Comparison of ENCODE assay signal across 25 cellular contexts in the genomic region with DNA sequence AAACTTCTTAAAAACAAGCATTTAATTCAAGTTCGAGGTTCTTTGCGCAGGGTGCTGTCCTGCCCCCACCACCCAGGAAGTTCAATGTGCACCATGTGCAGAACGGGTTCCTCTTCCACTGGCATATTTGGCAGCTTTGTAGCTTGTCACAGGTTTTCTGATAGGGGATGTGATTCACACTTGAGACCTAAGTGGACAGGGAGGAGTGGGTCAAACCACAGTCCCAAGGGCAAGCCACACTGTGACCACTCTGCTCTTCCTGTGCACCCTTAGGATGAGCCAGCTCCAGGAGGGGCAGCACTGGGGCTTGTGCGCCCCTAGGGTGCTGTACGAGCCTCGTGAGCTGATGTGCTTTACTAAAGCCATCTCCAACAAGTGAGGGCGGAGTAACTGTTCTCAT.
DNase-seq lines count a peak whose midpoint lies in the region; ATAC-seq and TF ChIP-seq lines count a peak whose summit lies in the region.
"Had no signal": no experiment of that assay in that cellular context is flagged by ENCODE, and none has a peak within 500 bp of the region (broad histone marks: within the 10 kb centered on the region; RNA-seq: fewer than 3 reads in every experiment).

No MANE protein-coding gene starts in this region.

- no peak for DNase-seq in activated naive CD4-positive, alpha-beta T cell treated with anti-CD3 and anti-CD28 coated beads, Interleukin-2, amount 10 ng/mL, durations not matched to agents 7 days and 5 days
- no peak for DNase-seq in activated naive CD4-positive, alpha-beta T cell treated with anti-CD3 and anti-CD28 coated beads, Interleukin-2, amount 50 U/mL, for 16 hours
- DNase-seq in SKM-1 (lab: John Stamatoyannopoulos, UW; ENCODE audit: unreplicated experiment) (peak; percentile 31), left colon (no peak), psoas muscle (no peak), OCI-LY7 (ENCODE audit: low spot score) (no peak), mucosa of gallbladder (ENCODE audit: low spot score) (no peak)
- DNase-seq: 8988T; activated CD4-positive, alpha-beta memory T cell treated with anti-CD3 and anti-CD28 coated beads, Interleukin-2, amount 10 ng/mL, durations not matched to agents 7 days and 5 days; activated naive CD8-positive, alpha-beta T cell treated with anti-CD3 and anti-CD28 coated beads for 36 hours; activated T-cell treated with anti-CD3 and anti-CD28 coated beads, Interleukin-2, amount 50 U/mL, for 4 hours; DMS53; foreskin melanocyte; NCI-H1417; NCI-H2171; NCI-H82; stimulated activated CD4-positive, alpha-beta T cell treated with anti-CD3 and anti-CD28 coated beads, Interleukin-12 subunit alpha, Interleukin-12 subunit beta, amount 100 ng/mL, for 4 hours; T-helper 1 cell had no signal

- H3K36me3 Mint-ChIP-seq in activated naive CD4-positive, alpha-beta T cell treated with anti-CD3 and anti-CD28 coated beads, Interleukin-2, amount 10 ng/mL, durations not matched to agents 7 days and 5 days: no peaks in the 10 kb centered on the region
- no peaks in the 10 kb centered on the region for H3K36me3 Mint-ChIP-seq in stimulated activated memory B cell treated with anti-CD40 and anti-IgM and Interleukin-4, amounts not matched to agents 10 μg/mL and 1 μg/mL and 100 μg/mL, for 72 hours
- H3K36me3 Mint-ChIP-seq: activated naive CD8-positive, alpha-beta T cell treated with anti-CD3 and anti-CD28 coated beads for 36 hours had no signal

- POLR2A ChIA-PET in OCI-LY7 (lab: Charles Lee): no interaction called here

- H3K27ac ChIP-seq in psoas muscle: no peak overlapping the region
- no peak overlapping the region for H3K27ac ChIP-seq in OCI-LY7 (ENCODE audit: low read depth, low read length, poor library complexity, severe bottlenecking)
- H3K27ac ChIP-seq: body of pancreas, C4-2B, coronary artery, VCaP had no signal

- CTCF ChIA-PET in activated naive CD4-positive, alpha-beta T cell treated with anti-CD3 and anti-CD28 coated beads, Interleukin-2, amount 10 ng/mL, durations not matched to agents 7 days and 5 days (lab: Charles Lee): no interaction called here
- CTCF ChIA-PET in OCI-LY7 (lab: Charles Lee; ENCODE audit: unreplicated experiment): no interaction called here

- ATAC-seq in left colon (peak; percentile 16), psoas muscle (no peak)
- ATAC-seq in stimulated activated memory B cell treated with anti-CD40 and anti-IgM and Interleukin-4, amounts not matched to agents 10 μg/mL and 1 μg/mL and 100 μg/mL, for 72 hours: peak; percentile 14
- ATAC-seq: activated T-cell treated with anti-CD3 and anti-CD28 coated beads, Interleukin-2, amount 50 U/mL, for 4 hours; body of pancreas had no signal

- H3K9me2 ChIP-seq in OCI-LY7 (ENCODE audit: insufficient read depth, low read length): no peaks in the 10 kb centered on the region

- H4K20me1 ChIP-seq in OCI-LY7 (ENCODE audit: insufficient read depth, low read length): no peaks in the 10 kb centered on the region

- no TSS peak for BruUV-seq in OCI-LY7 (replicated peaks; lab: Mats Ljungman, UMichigan)

- H3K9me3 ChIP-seq in psoas muscle (no peaks in the 10 kb centered on the region), OCI-LY7 (ENCODE audit: low read length) (no peaks in the 10 kb centered on the region)
- H3K9me3 ChIP-seq: body of pancreas had no signal

- H3K36me3 ChIP-seq in psoas muscle (ENCODE audit: insufficient read depth in 1 of 2, low read depth in 1 of 2): no peaks in the 10 kb centered on the region
- no peaks in the 10 kb centered on the region for H3K36me3 ChIP-seq in OCI-LY7 (ENCODE audit: insufficient read depth, low read length)

- H3K9me3 Mint-ChIP-seq in activated naive CD4-positive, alpha-beta T cell treated with anti-CD3 and anti-CD28 coated beads, Interleukin-2, amount 10 ng/mL, durations not matched to agents 7 days and 5 days: no peaks in the 10 kb centered on the region
- H3K9me3 Mint-ChIP-seq in stimulated activated memory B cell treated with anti-CD40 and anti-IgM and Interleukin-4, amounts not matched to agents 10 μg/mL and 1 μg/mL and 100 μg/mL, for 72 hours: no peaks in the 10 kb centered on the region
- H3K9me3 Mint-ChIP-seq: activated CD4-positive, alpha-beta memory T cell treated with anti-CD3 and anti-CD28 coated beads, Interleukin-2, amount 10 ng/mL, durations not matched to agents 7 days and 5 days; activated naive CD8-positive, alpha-beta T cell treated with anti-CD3 and anti-CD28 coated beads for 36 hours; activated T-cell treated with anti-CD3 and anti-CD28 coated beads, Interleukin-2, amount 50 U/mL, for 4 hours; nephron had no signal

- no peak overlapping the region for H3K4me3 Mint-ChIP-seq in activated naive CD4-positive, alpha-beta T cell treated with anti-CD3 and anti-CD28 coated beads, Interleukin-2, amount 10 ng/mL, durations not matched to agents 7 days and 5 days
- H3K4me3 Mint-ChIP-seq in stimulated activated memory B cell treated with anti-CD40 and anti-IgM and Interleukin-4, amounts not matched to agents 10 μg/mL and 1 μg/mL and 100 μg/mL, for 72 hours: no peak overlapping the region
- H3K4me3 Mint-ChIP-seq: activated CD4-positive, alpha-beta memory T cell treated with anti-CD3 and anti-CD28 coated beads, Interleukin-2, amount 10 ng/mL, durations not matched to agents 7 days and 5 days; activated naive CD8-positive, alpha-beta T cell treated with anti-CD3 and anti-CD28 coated beads for 36 hours; activated T-cell treated with anti-CD3 and anti-CD28 coated beads, Interleukin-2, amount 50 U/mL, for 4 hours; nephron had no signal

- no peaks in the 10 kb centered on the region for H3K79me2 ChIP-seq in OCI-LY7 (ENCODE audit: insufficient read depth, low read depth, low read length)

- H2AFZ ChIP-seq in OCI-LY7 (ENCODE audit: low read length): no peak overlapping the region

- peaks cover 44% of the 10 kb centered on the region for H3K4me1 Mint-ChIP-seq in activated naive CD4-positive, alpha-beta T cell treated with anti-CD3 and anti-CD28 coated beads, Interleukin-2, amount 10 ng/mL, durations not matched to agents 7 days and 5 days
- peaks cover 40% of the 10 kb centered on the region for H3K4me1 Mint-ChIP-seq in stimulated activated memory B cell treated with anti-CD40 and anti-IgM and Interleukin-4, amounts not matched to agents 10 μg/mL and 1 μg/mL and 100 μg/mL, for 72 hours

- WGBS in psoas muscle, 3 donors: 70 to 74% (median 71%) methylated on average over 7 of the region's 7 CpGs

- H3K4me2 ChIP-seq in OCI-LY7 (ENCODE audit: low read length): no peak overlapping the region

- H3K4me3 ChIP-seq in psoas muscle (no peak overlapping the region), OCI-LY7 (ENCODE audit: low read depth, low read length, poor library complexity, severe bottlenecking) (no peak overlapping the region)
- H3K4me3 ChIP-seq: body of pancreas, coronary artery had no signal

- TF ChIP-seq CTCF in psoas muscle (IDR thresholded peaks at IDR 0.05) (no peak), OCI-LY7 (conservative IDR thresholded peaks at IDR 0.05; ENCODE audit: low read length) (no peak)

- peaks cover 0 to 2% (median 0%) of the 10 kb centered on the region in 3 donors for H3K27me3 ChIP-seq in psoas muscle (ENCODE audit: insufficient read depth in 3 of 3, low read length in 2 of 3)
- H3K27me3 ChIP-seq: body of pancreas had no signal

- H3K27me3 Mint-ChIP-seq in activated naive CD4-positive, alpha-beta T cell treated with anti-CD3 and anti-CD28 coated beads, Interleukin-2, amount 10 ng/mL, durations not matched to agents 7 days and 5 days: peaks cover 12% of the 10 kb centered on the region
- H3K27me3 Mint-ChIP-seq in stimulated activated memory B cell treated with anti-CD40 and anti-IgM and Interleukin-4, amounts not matched to agents 10 μg/mL and 1 μg/mL and 100 μg/mL, for 72 hours: peaks cover 16% of the 10 kb centered on the region
- H3K27me3 Mint-ChIP-seq: activated naive CD8-positive, alpha-beta T cell treated with anti-CD3 and anti-CD28 coated beads for 36 hours had no signal

- H3K27ac Mint-ChIP-seq in activated naive CD4-positive, alpha-beta T cell treated with anti-CD3 and anti-CD28 coated beads, Interleukin-2, amount 10 ng/mL, durations not matched to agents 7 days and 5 days: peak overlapping the region; percentile 31
- no peak overlapping the region for H3K27ac Mint-ChIP-seq in stimulated activated memory B cell treated with anti-CD40 and anti-IgM and Interleukin-4, amounts not matched to agents 10 μg/mL and 1 μg/mL and 100 μg/mL, for 72 hours
- H3K27ac Mint-ChIP-seq: activated CD4-positive, alpha-beta memory T cell treated with anti-CD3 and anti-CD28 coated beads, Interleukin-2, amount 10 ng/mL, durations not matched to agents 7 days and 5 days; activated naive CD8-positive, alpha-beta T cell treated with anti-CD3 and anti-CD28 coated beads for 36 hours; progenitor cell of endocrine pancreas had no signal

- intact Hi-C loops in left colon (cut with DNase I, micrococcal nuclease) (no loop called here), psoas muscle (cut with DNase I) (no loop called here), OCI-LY7 (cut with micrococcal nuclease; ENCODE audit: unreplicated experiment) (no loop called here)

- H3K4me1 ChIP-seq in psoas muscle (no peaks in the 10 kb centered on the region), OCI-LY7 (ENCODE audit: insufficient read depth, low read length, poor library complexity, severe bottlenecking) (peaks cover 5% of the 10 kb centered on the region)
- H3K4me1 ChIP-seq: body of pancreas had no signal

Comparison
In these comparisons a context has a peak if more than half of its experiments do, and no peak if none do; other contexts are left out.
1. ATAC-seq: peak in left colon (single experiment) and stimulated activated memory B cell treated with anti-CD40 and anti-IgM and Interleukin-4, amounts not matched to agents 10 μg/mL and 1 μg/mL and 100 μg/mL, for 72 hours (single experiment); none in psoas muscle (0 of 4).